Comparison of ENCODE assay signal across 15 cellular contexts in genomic region chr12:24759155-24759554, GRCh38.
A peak's percentile ranks its signal among the peaks of the same experiment; 100 is the strongest.
DNase-seq lines count a peak whose midpoint lies in the region; ATAC-seq and TF ChIP-seq lines count a peak whose summit lies in the region.
"Had no signal": no experiment of that assay in that cellular context is flagged by ENCODE, and none has a peak within 500 bp of the region (broad histone marks: within the 10 kb centered on the region; RNA-seq: fewer than 3 reads in every experiment).

No MANE protein-coding gene starts in this region.

- TF ChIP-seq CTCF in AG10803 (conservative IDR thresholded peaks at IDR 0.05; ENCODE audit: low read length), result no peak

- DNase-seq in AG10803 (ENCODE audit: low read depth) (peak; percentile 12), HS-27A (ENCODE audit: low read depth) (peak; percentile 48), amniotic epithelial cell (ENCODE audit: low read depth) (peak; percentile 95), islet precursor cell (peak; percentile 88), AG08395 (ENCODE audit: low spot score) (no peak), occipital lobe (lab: John Stamatoyannopoulos, UW) (no peak), left ventricle myocardium superior (no peak)
- DNase-seq: cortex of kidney, GF-D8, NCI-H1048, NCI-H2107, NCI-H748 treated with DMSO at 0.1 percent for 48 hours, substantia nigra had no signal

- H3K4me3 ChIP-seq in AG10803 (ENCODE audit: low read length), result no peak overlapping the region
- H3K4me3 ChIP-seq: neural progenitor cell had no signal

- intact Hi-C loops in left ventricle myocardium superior (cut with micrococcal nuclease), result no loop called here

- ATAC-seq in HG02981 (IDR thresholded peaks at IDR 0.05; ENCODE audit: unreplicated experiment) (no peak), left ventricle myocardium superior (no peak)

Comparison
In these comparisons a context has a peak if more than half of its experiments do, and no peak if none do; other contexts are left out.
1. DNase-seq: peak in AG10803 (single experiment), HS-27A (single experiment), amniotic epithelial cell (single experiment) and islet precursor cell (single experiment); none in AG08395 (single experiment), occipital lobe (single experiment) and left ventricle myocardium superior (single experiment).